In genomic region chr7:102072636-102073209, GRCh38 we compare ENCODE assay signal across 17 cellular contexts.
"Had no signal": no experiment of that assay in that cellular context is flagged by ENCODE, and none has a peak within 500 bp of the region (broad histone marks: within the 10 kb centered on the region; RNA-seq: fewer than 3 reads in every experiment).

No MANE protein-coding gene starts in this region.

- H3K9me3 Mint-ChIP-seq: activated T-cell treated with anti-CD3 and anti-CD28 coated beads, Interleukin-2, amount 50 U/mL, for 72 hours had no signal

- DNase-seq: activated CD4-positive, alpha-beta memory T cell treated with anti-CD3 and anti-CD28 coated beads for 36 hours; activated gamma-delta T cell; activated T-cell treated with anti-CD3 and anti-CD28 coated beads, Interleukin-2, amount 50 U/mL, for 72 hours; endodermal cell; kidney glomerular epithelial cell; lower lobe of right lung; stimulated activated CD4-positive, alpha-beta T cell treated with anti-CD3 and anti-CD28 coated beads, Interleukin-12 subunit alpha, Interleukin-12 subunit beta, amount 100 ng/mL, for 4 hours; stimulated activated CD4-positive, alpha-beta T cell treated with anti-CD3 and anti-CD28 coated beads, Interleukin-2, amount 100 ng/mL, for 24 hours; stomach; T-helper 1 cell; T1000; testis; upper lobe of right lung had no signal

- H3K4me3 Mint-ChIP-seq: activated CD4-positive, alpha-beta memory T cell treated with anti-CD3 and anti-CD28 coated beads for 36 hours; activated T-cell treated with anti-CD3 and anti-CD28 coated beads, Interleukin-2, amount 50 U/mL, for 72 hours; brain; endodermal cell; mesothelial cell of epicardium had no signal

- H3K27me3 Mint-ChIP-seq: activated CD4-positive, alpha-beta memory T cell treated with anti-CD3 and anti-CD28 coated beads for 36 hours had no signal

- ATAC-seq: activated naive CD4-positive, alpha-beta T cell treated with anti-CD3 and anti-CD28 coated beads, Interleukin-2, amount 50 U/mL, for 72 hours; activated T-cell treated with anti-CD3 and anti-CD28 coated beads, Interleukin-2, amount 50 U/mL, for 72 hours; lower lobe of right lung; SK-N-SH treated with all-trans-retinoic acid at 6 μM for 48 hours; upper lobe of right lung had no signal

- H3K27ac Mint-ChIP-seq: activated CD4-positive, alpha-beta memory T cell treated with anti-CD3 and anti-CD28 coated beads for 36 hours; activated naive CD4-positive, alpha-beta T cell treated with anti-CD3 and anti-CD28 coated beads, Interleukin-2, amount 50 U/mL, for 72 hours; activated T-cell treated with anti-CD3 and anti-CD28 coated beads, Interleukin-2, amount 50 U/mL, for 72 hours; brain; endodermal cell; mesothelial cell of epicardium had no signal
